In genomic region chr11:19441752-19442553, GRCh38 we compare ENCODE assay signal across 9 cellular contexts.
DNase-seq lines count a peak whose midpoint lies in the region; ATAC-seq and TF ChIP-seq lines count a peak whose summit lies in the region.
"Had no signal": no experiment of that assay in that cellular context is flagged by ENCODE, and none has a peak within 500 bp of the region (broad histone marks: within the 10 kb centered on the region; RNA-seq: fewer than 3 reads in every experiment).

No MANE protein-coding gene starts in this region.

- DNase-seq in activated CD4-positive, alpha-beta T cell treated with anti-CD3 and anti-CD28 coated beads for 24 hours (ENCODE audit: low read depth in 2 of 2), result peak; percentile 2 to 15
- DNase-seq in activated CD4-positive, alpha-beta T cell treated with anti-CD3 and anti-CD28 coated beads for 4 hours, result no peak
- peak; percentile 13 for DNase-seq in NCI-H1436 treated with DMSO at 0.1 percent for 48 hours (lab: John Stamatoyannopoulos, UW)
- peak; percentile 95 for DNase-seq in astrocyte of the hippocampus (ENCODE audit: low read depth, low spot score)
- DNase-seq in mesendoderm, result peak; percentile 70
- no peak for DNase-seq in effector CD4-positive, alpha-beta T cell
- DNase-seq in nephron progenitor cell, result no peak
- DNase-seq: DND-41 had no signal

- no peaks in the 10 kb centered on the region for H3K27me3 ChIP-seq in mesendoderm (ENCODE audit: insufficient read depth, low read length, poor library complexity)

- H3K36me3 ChIP-seq in mesendoderm (ENCODE audit: control insufficient read depth, insufficient read depth, low read length), result no peaks in the 10 kb centered on the region

- no peaks in the 10 kb centered on the region for H3K79me2 ChIP-seq in mesendoderm (ENCODE audit: control insufficient read depth, insufficient read depth, low read length)

- no peak overlapping the region for H3K27ac Mint-ChIP-seq in nephron progenitor cell

- no peak overlapping the region for H3K18ac ChIP-seq in mesendoderm (ENCODE audit: low read length)

- no peak overlapping the region for H2BK5ac ChIP-seq in mesendoderm (ENCODE audit: low read length)

- no peak overlapping the region for H2BK120ac ChIP-seq in mesendoderm (ENCODE audit: low read depth, low read length)

- H3K4me3 Mint-ChIP-seq in nephron progenitor cell, result no peak overlapping the region

- no peak overlapping the region for H4K5ac ChIP-seq in mesendoderm (ENCODE audit: low read length)

- no peaks in the 10 kb centered on the region for H3K9me3 Mint-ChIP-seq in nephron progenitor cell

- H3K4ac ChIP-seq in mesendoderm (ENCODE audit: low read depth, low read length), result no peak overlapping the region

- H3K23ac ChIP-seq in mesendoderm (ENCODE audit: low read length), result no peak overlapping the region

- H2AK5ac ChIP-seq in mesendoderm (ENCODE audit: low read length), result no peak overlapping the region

- H2BK15ac ChIP-seq in mesendoderm (replicated peaks; ENCODE audit: low read depth), result no peak overlapping the region

- H3K27me3 Mint-ChIP-seq in nephron progenitor cell (ENCODE audit: low read depth, poor library complexity), result peaks cover 12% of the 10 kb centered on the region

- H4K8ac ChIP-seq in mesendoderm (ENCODE audit: low read depth, low read length), result no peak overlapping the region

- no peak overlapping the region for H3K4me2 ChIP-seq in mesendoderm (ENCODE audit: low read length)

- H3K27ac ChIP-seq in mesendoderm (ENCODE audit: low read depth, low read length), result no peak overlapping the region

- no peak overlapping the region for H3K4me3 ChIP-seq in mesendoderm (ENCODE audit: low read length)

- no CpG with 5 or more reads among the region's 11 CpGs for WGBS in mesendoderm (ENCODE audit: extremely low coverage, insufficient coverage, low lambda C conversion rate)

- H3K4me1 ChIP-seq in mesendoderm (ENCODE audit: control insufficient read depth, low read depth, low read length), result no peaks in the 10 kb centered on the region

- H3K56ac ChIP-seq in mesendoderm (ENCODE audit: low read length), result no peak overlapping the region

- H3K36me3 Mint-ChIP-seq in nephron progenitor cell (ENCODE audit: low read depth), result no peaks in the 10 kb centered on the region

- ATAC-seq in HG02588 (IDR thresholded peaks at IDR 0.05; ENCODE audit: unreplicated experiment), result peak; percentile 92

- no peaks in the 10 kb centered on the region for H3K79me1 ChIP-seq in mesendoderm (ENCODE audit: low read length)

- no peak for TF ChIP-seq CTCF in nephron progenitor cell (IDR thresholded peaks at IDR 0.05)

- H3K4me1 Mint-ChIP-seq in nephron progenitor cell, result no peaks in the 10 kb centered on the region

- no peak overlapping the region for H3K9ac ChIP-seq in mesendoderm (ENCODE audit: low read length)

Comparison
In these comparisons a context has a peak if more than half of its experiments do, and no peak if none do; other contexts are left out.
1. DNase-seq: peak in activated CD4-positive, alpha-beta T cell treated with anti-CD3 and anti-CD28 coated beads for 24 hours (2 of 2), NCI-H1436 treated with DMSO at 0.1 percent for 48 hours (single experiment), astrocyte of the hippocampus (single experiment) and mesendoderm (single experiment); none in activated CD4-positive, alpha-beta T cell treated with anti-CD3 and anti-CD28 coated beads for 4 hours (0 of 2), effector CD4-positive, alpha-beta T cell (single experiment) and nephron progenitor cell (single experiment).